In genomic region chrX:14873676-14874049, GRCh38 we compare ENCODE assay signal across 8 cellular contexts. TPM values are rescaled to one million over a fixed set of nuclear protein-coding genes. Genes with fewer than 3 reads are reported as not detected.
DNase-seq lines count a peak whose midpoint lies in the region; ATAC-seq and TF ChIP-seq lines count a peak whose summit lies in the region.

No MANE protein-coding gene starts in this region.

- no peak for ATAC-seq in effector memory CD8-positive, alpha-beta T cell (replicated peaks)
- ATAC-seq in HG03097 (IDR thresholded peaks at IDR 0.05; ENCODE audit: low FRiP score, unreplicated experiment) (no peak), HG03139 (IDR thresholded peaks at IDR 0.05; ENCODE audit: unreplicated experiment) (no peak)

- peak overlapping the region; percentile 72 for H3K9ac ChIP-seq in neural progenitor cell

- H3K36me3 Mint-ChIP-seq in CD14-positive monocyte (peaks cover 1 to 7% of the 10 kb centered on the region in 2 donors), neural progenitor cell (peaks cover 4% of the 10 kb centered on the region)
- H3K36me3 Mint-ChIP-seq in effector memory CD8-positive, alpha-beta T cell (ENCODE audit: insufficient read depth), result peaks cover 4% of the 10 kb centered on the region

- peak overlapping the region; percentile 93 for H3K4me3 ChIP-seq in NB4 (ENCODE audit: low read depth, low read length)
- peak overlapping the region; percentile 79 for H3K4me3 ChIP-seq in neural progenitor cell

- peak overlapping the region; percentile 66 for H2AFZ ChIP-seq in neural progenitor cell (replicated peaks)

- DNase-seq in CD14-positive monocyte (ENCODE audit: low spot score), result no peak
- no peak for DNase-seq in NB4 (ENCODE audit: low read depth)
- DNase-seq in effector memory CD8-positive, alpha-beta T cell, result no peak
- DNase-seq in neural progenitor cell (ENCODE audit: low spot score), result peak; percentile 5
- no peak for DNase-seq in T1000 (lab: John Stamatoyannopoulos, UW)
- DNase-seq in GDM1 (lab: John Stamatoyannopoulos, UW), result no peak

- peaks cover 52% of the 10 kb centered on the region for H3K79me2 ChIP-seq in neural progenitor cell (ENCODE audit: low read depth)

- H3K36me3 ChIP-seq in neural progenitor cell, result no peaks in the 10 kb centered on the region

- peaks cover 3% of the 10 kb centered on the region for H3K4me1 ChIP-seq in neural progenitor cell

- H3K27ac Mint-ChIP-seq in CD14-positive monocyte, result peak overlapping the region; percentile 83 to 94 (median 89)
- peak overlapping the region; percentile 88 to 91 for H3K27ac Mint-ChIP-seq in effector memory CD8-positive, alpha-beta T cell
- no peak overlapping the region for H3K27ac Mint-ChIP-seq in neural progenitor cell

- H3K4me3 Mint-ChIP-seq in CD14-positive monocyte, result peak overlapping the region; percentile 80 to 84
- H3K4me3 Mint-ChIP-seq in effector memory CD8-positive, alpha-beta T cell, result peak overlapping the region; percentile 82 to 86
- peak overlapping the region; percentile 88 for H3K4me3 Mint-ChIP-seq in neural progenitor cell

- H4K20me1 ChIP-seq in neural progenitor cell (ENCODE audit: low read depth), result no peaks in the 10 kb centered on the region

- no peak for TF ChIP-seq POLR2A in NB4 (IDR thresholded peaks at IDR 0.05; ENCODE audit: extremely low read depth, insufficient read length)

- peak overlapping the region; percentile 76 for H3K4me2 ChIP-seq in neural progenitor cell

- H3K4me1 Mint-ChIP-seq in CD14-positive monocyte (peaks cover 31% of the 10 kb centered on the region), neural progenitor cell (peaks cover 3% of the 10 kb centered on the region)
- H3K4me1 Mint-ChIP-seq in effector memory CD8-positive, alpha-beta T cell (ENCODE audit: low read depth in 2 of 2), result no peaks in the 10 kb centered on the region

- peaks cover 0 to 2% (median 0%) of the 10 kb centered on the region in 3 donors for H3K27me3 Mint-ChIP-seq in CD14-positive monocyte (ENCODE audit: low read depth in 3 of 3)
- no peaks in the 10 kb centered on the region for H3K27me3 Mint-ChIP-seq in effector memory CD8-positive, alpha-beta T cell
- H3K27me3 Mint-ChIP-seq in neural progenitor cell (ENCODE audit: insufficient read depth, low read depth), result no peaks in the 10 kb centered on the region

- H3K27me3 ChIP-seq in neural progenitor cell, result no peaks in the 10 kb centered on the region

- no peaks in the 10 kb centered on the region for H3K9me3 ChIP-seq in neural progenitor cell (ENCODE audit: low read depth)

- H3K9me3 Mint-ChIP-seq in CD14-positive monocyte, result peaks cover 0 to 11% (median 0%) of the 10 kb centered on the region in 7 donors
- no peaks in the 10 kb centered on the region for H3K9me3 Mint-ChIP-seq in effector memory CD8-positive, alpha-beta T cell
- H3K9me3 Mint-ChIP-seq in neural progenitor cell, result no peaks in the 10 kb centered on the region

- intact Hi-C loops in CD14-positive monocyte (cut with micrococcal nuclease), result loop anchor here (10.0 kb wide), 2 partner anchors 811 to 1179 kb away; no protein-coding TSS in a partner anchor

- TF ChIP-seq CTCF in CD14-positive monocyte (IDR thresholded peaks at IDR 0.05), result no peak
- TF ChIP-seq CTCF in NB4 (IDR thresholded peaks at IDR 0.05; ENCODE audit: low read depth, low read length), result no peak
- TF ChIP-seq CTCF in neural progenitor cell (IDR thresholded peaks at IDR 0.05), result no peak

- H3K27ac ChIP-seq in neural progenitor cell, result peak overlapping the region; percentile 73

- H3F3A ChIP-seq in neural progenitor cell (ENCODE audit: low read depth), result no peaks in the 10 kb centered on the region

RNA-seq across cellular contexts. Expression of gene MOSPD2, which starts 0.4 kb away (rescaled TPM):
- polyA plus RNA-seq in CD14-positive monocyte, result 10 to 100 TPM; 45.7 to 51.6 TPM
- 14.2 and 24.5 TPM in 2 replicates for total RNA-seq in neural progenitor cell (ENCODE audit: low replicate concordance)

RNA-seq across cellular contexts. Expression of gene FANCB, which starts 0.8 kb away (rescaled TPM):
- polyA plus RNA-seq in CD14-positive monocyte, result 1 to 10 TPM; 2.6 to 4.2 TPM
- total RNA-seq in neural progenitor cell (ENCODE audit: low replicate concordance), result 17.7 and 24.5 TPM in 2 replicates
